In genomic region chr11:67027943-67028542, GRCh38 we compare ENCODE assay signal across 12 cellular contexts. TPM values are rescaled to one million over a fixed set of nuclear protein-coding genes. Genes with fewer than 3 reads are reported as not detected.
DNase-seq lines count a peak whose midpoint lies in the region; ATAC-seq, FAIRE-seq and TF ChIP-seq lines count a peak whose summit lies in the region.
"Had no signal": no experiment of that assay in that cellular context is flagged by ENCODE, and none has a peak within 500 bp of the region (broad histone marks: within the 10 kb centered on the region; RNA-seq: fewer than 3 reads in every experiment).

No MANE protein-coding gene starts in this region.

- H3K27me3 ChIP-seq in MM.1S (replicated peaks; ENCODE audit: insufficient read depth, low read length) (peaks cover 56% of the 10 kb centered on the region), keratinocyte (ENCODE audit: control insufficient read depth, extremely low read depth, insufficient read depth, low read length) (peaks cover 43% of the 10 kb centered on the region), right atrium auricular region (peaks cover 0 to 7% of the 10 kb centered on the region in 2 donors), vagina (no peaks in the 10 kb centered on the region)

- TF ChIP-seq CTCF in MM.1S (IDR thresholded peaks at IDR 0.05; ENCODE audit: low read length) (no peak), keratinocyte (optimal IDR thresholded peaks at IDR 0.05 in 1 of 3, IDR thresholded peaks at IDR 0.05 in 1 of 3, conservative IDR thresholded peaks at IDR 0.05 in 1 of 3; ENCODE audit: extremely low read depth in 1 of 3, insufficient read depth in 2 of 3, low read length in 3 of 3) (no peak), right atrium auricular region (IDR thresholded peaks at IDR 0.05) (no peak), vagina (IDR thresholded peaks at IDR 0.05) (no peak)

- no peaks in the 10 kb centered on the region for H3K9me3 ChIP-seq in MM.1S (replicated peaks; ENCODE audit: insufficient read depth, low read length)
- H3K9me3 ChIP-seq in keratinocyte (ENCODE audit: control insufficient read depth, low read depth, low read length): no peaks in the 10 kb centered on the region
- H3K9me3 ChIP-seq in right atrium auricular region: no peaks in the 10 kb centered on the region
- no peaks in the 10 kb centered on the region for H3K9me3 ChIP-seq in vagina
- H3K9me3 ChIP-seq: gastrocnemius medialis had no signal

- H3K4me3 ChIP-seq in MM.1S (ENCODE audit: low read length) (no peak overlapping the region), keratinocyte (ENCODE audit: control insufficient read depth in 2 of 3, extremely low read depth in 1 of 3, insufficient read depth in 2 of 3, low read depth in 1 of 3, low read length in 3 of 3) (peak overlapping the region in 1 of 3 experiments; percentile 7), right atrium auricular region (no peak overlapping the region), vagina (no peak overlapping the region)
- H3K4me3 ChIP-seq: gastrocnemius medialis had no signal

- no peak overlapping the region for H3K27ac ChIP-seq in MM.1S (ENCODE audit: low read length)
- H3K27ac ChIP-seq in keratinocyte (ENCODE audit: control insufficient read depth, insufficient read depth, low read length): no peak overlapping the region
- no peak overlapping the region for H3K27ac ChIP-seq in right atrium auricular region
- H3K27ac ChIP-seq in vagina: no peak overlapping the region
- H3K27ac ChIP-seq: gastrocnemius medialis, KMS-11 had no signal

- H2AFZ ChIP-seq in MM.1S (ENCODE audit: low read length): no peak overlapping the region
- H2AFZ ChIP-seq in keratinocyte (ENCODE audit: control insufficient read depth, low read length): no peak overlapping the region

- H4K20me1 ChIP-seq in MM.1S (ENCODE audit: insufficient read depth, low read length) (no peaks in the 10 kb centered on the region), keratinocyte (ENCODE audit: control insufficient read depth, extremely low read depth, insufficient read depth, low read length) (no peaks in the 10 kb centered on the region)

- no peak for TF ChIP-seq POLR2A in vagina (IDR thresholded peaks at IDR 0.05)

- H3K4me1 ChIP-seq in MM.1S (ENCODE audit: low read length) (peaks cover 17% of the 10 kb centered on the region), keratinocyte (ENCODE audit: control insufficient read depth, extremely low read depth, insufficient read depth, low read length) (peaks cover 45% of the 10 kb centered on the region), right atrium auricular region (peaks cover 0 to 8% of the 10 kb centered on the region in 2 donors), vagina (peaks cover 22% of the 10 kb centered on the region)
- H3K4me1 ChIP-seq: gastrocnemius medialis had no signal

- dilution Hi-C loops in keratinocyte (cut with MboI; ENCODE audit: extremely low pct_ligation_motif_present, low sequenced_read_pairs): no loop called here

- intact Hi-C loops in sciatic nerve (cut with DNase I): no loop called here
- intact Hi-C loops in vagina (cut with DNase I): no loop called here

- ATAC-seq in GM18502 (IDR thresholded peaks at IDR 0.05; ENCODE audit: poor library complexity, unreplicated experiment): peak; percentile 61
- ATAC-seq in GM21576 (IDR thresholded peaks at IDR 0.05; ENCODE audit: unreplicated experiment): peak; percentile 51
- ATAC-seq in sciatic nerve: no peak
- ATAC-seq: gastrocnemius medialis had no signal

- peak; percentile 19 for DNase-seq in MM.1S
- DNase-seq in keratinocyte (ENCODE audit: low read depth, low spot score): no peak
- DNase-seq in right atrium auricular region (ENCODE audit: low spot score): no peak
- DNase-seq in sciatic nerve (ENCODE audit: low spot score): no peak
- DNase-seq in NK-92 treated with Interleukin-12 subunit alpha and Interleukin-12 subunit beta, amount 100 ng/mL, for 24 hours (lab: John Stamatoyannopoulos, UW): no peak
- DNase-seq in vagina (ENCODE audit: extremely low spot score in 2 of 2): no peak
- DNase-seq: gastrocnemius medialis, GOT3 had no signal

- H3K9me1 ChIP-seq in keratinocyte (ENCODE audit: control insufficient read depth, extremely low read depth, insufficient read depth, low read length): no peaks in the 10 kb centered on the region

- no peaks in the 10 kb centered on the region for H3K36me3 ChIP-seq in MM.1S (replicated peaks; ENCODE audit: insufficient read depth, low read length)
- H3K36me3 ChIP-seq in keratinocyte (ENCODE audit: control insufficient read depth in 2 of 2, extremely low read depth in 1 of 2, insufficient read depth in 2 of 2, low read length in 2 of 2): no peaks in the 10 kb centered on the region
- H3K36me3 ChIP-seq in right atrium auricular region: no peaks in the 10 kb centered on the region
- no peaks in the 10 kb centered on the region for H3K36me3 ChIP-seq in vagina
- H3K36me3 ChIP-seq: gastrocnemius medialis had no signal

- peak; percentile 83 for FAIRE-seq in keratinocyte (lab: Jason Lieb, UNC)

- H3F3A ChIP-seq in MM.1S (ENCODE audit: insufficient read depth, low read length): no peaks in the 10 kb centered on the region

- no peaks in the 10 kb centered on the region for H3K79me2 ChIP-seq in MM.1S (ENCODE audit: low read length)
- H3K79me2 ChIP-seq in keratinocyte (ENCODE audit: control insufficient read depth, insufficient read depth, low read length): no peaks in the 10 kb centered on the region

- H3K9ac ChIP-seq in MM.1S (ENCODE audit: low read length): no peak overlapping the region
- H3K9ac ChIP-seq in keratinocyte (ENCODE audit: control insufficient read depth, extremely low read depth, insufficient read depth, low read length): no peak overlapping the region
- H3K9ac ChIP-seq: KMS-11 had no signal

- no peak overlapping the region for H3K4me2 ChIP-seq in MM.1S (ENCODE audit: low read depth, low read length)
- peak overlapping the region; percentile 51 for H3K4me2 ChIP-seq in keratinocyte (ENCODE audit: control insufficient read depth, extremely low read depth, insufficient read depth, low read depth, low read length)
- H3K4me2 ChIP-seq: KMS-11 had no signal

- no peaks in the 10 kb centered on the region for H3K9me2 ChIP-seq in MM.1S (replicated peaks; ENCODE audit: insufficient read depth, low read length)

RNA-seq across cellular contexts. Expression of gene SYT12, which starts 5.1 kb away (rescaled TPM):
- 0.05 to 0.09 TPM in 2 of 3 replicates, not detected in the other for polyA plus RNA-seq in keratinocyte
- not detected for polyA plus RNA-seq in keratinocyte (2011; ENCODE audit: low read depth)
- polyA plus RNA-seq in keratinocyte (2011; cell fraction: cytosol; rRNA removed): 0.01 and 0.02 TPM in 2 replicates
- 0.05 and 0.23 TPM in 2 replicates for polyA plus RNA-seq in keratinocyte (2011; cell fraction: nucleus; rRNA removed)
- polyA plus RNA-seq in keratinocyte (2012; ENCODE audit: low replicate concordance): 0.08 and 0.16 TPM in 2 replicates
- 0.03 to 0.16 TPM (median 0.13 TPM) in 3 replicates for polyA minus RNA-seq in keratinocyte
- polyA minus RNA-seq in keratinocyte (2011; cell fraction: cytosol; rRNA and poly(A)+ RNA removed): 0.38 TPM
- polyA minus RNA-seq in keratinocyte (2011; cell fraction: nucleus; rRNA and poly(A)+ RNA removed): 0.11 and 0.16 TPM in 2 replicates
- under 1 TPM; 0.44 to 0.59 TPM for total RNA-seq in right atrium auricular region
- total RNA-seq in sciatic nerve: 0.71 TPM
- total RNA-seq in vagina: 0.49 TPM

RNA-seq across cellular contexts. Expression of gene RHOD, which starts 28.6 kb away (rescaled TPM):
- 113 to 235 TPM (median 119 TPM) in 3 replicates for polyA plus RNA-seq in keratinocyte
- polyA plus RNA-seq in keratinocyte (2011; ENCODE audit: low read depth): 534 TPM
- 86.2 and 199 TPM in 2 replicates for polyA plus RNA-seq in keratinocyte (2011; cell fraction: cytosol; rRNA removed)
- 50.8 and 66.9 TPM in 2 replicates for polyA plus RNA-seq in keratinocyte (2011; cell fraction: nucleus; rRNA removed)
- polyA plus RNA-seq in keratinocyte (2012; ENCODE audit: low replicate concordance): 156 and 276 TPM in 2 replicates
- 35.5 to 161 TPM (median 81.9 TPM) in 3 replicates for polyA minus RNA-seq in keratinocyte
- 171 TPM for polyA minus RNA-seq in keratinocyte (2011; cell fraction: cytosol; rRNA and poly(A)+ RNA removed)
- polyA minus RNA-seq in keratinocyte (2011; cell fraction: nucleus; rRNA and poly(A)+ RNA removed): 25.4 and 34.8 TPM in 2 replicates
- total RNA-seq in right atrium auricular region: 10 to 100 TPM; 39.1 to 68.5 TPM
- 10.3 TPM for total RNA-seq in sciatic nerve
- total RNA-seq in vagina: 26.5 TPM

RNA-seq across cellular contexts. Expression of gene C11orf86, which starts 52.9 kb away (rescaled TPM):
- polyA plus RNA-seq in keratinocyte: not detected in 3 replicates
- polyA plus RNA-seq in keratinocyte (2011; ENCODE audit: low read depth): not detected
- not detected in 2 replicates for polyA plus RNA-seq in keratinocyte (2011; cell fraction: cytosol; rRNA removed)
- not detected in 2 replicates for polyA plus RNA-seq in keratinocyte (2011; cell fraction: nucleus; rRNA removed)
- polyA plus RNA-seq in keratinocyte (2012; ENCODE audit: low replicate concordance): not detected in 2 replicates
- polyA minus RNA-seq in keratinocyte: not detected in 3 replicates
- polyA minus RNA-seq in keratinocyte (2011; cell fraction: cytosol; rRNA and poly(A)+ RNA removed): not detected
- not detected in 2 replicates for polyA minus RNA-seq in keratinocyte (2011; cell fraction: nucleus; rRNA and poly(A)+ RNA removed)
- total RNA-seq in right atrium auricular region (not detected), sciatic nerve (not detected), vagina (not detected)
- total RNA-seq: gastrocnemius medialis, lung microvascular endothelial cell had no signal
